Comparison of ENCODE assay signal across 17 cellular contexts in the genomic region with DNA sequence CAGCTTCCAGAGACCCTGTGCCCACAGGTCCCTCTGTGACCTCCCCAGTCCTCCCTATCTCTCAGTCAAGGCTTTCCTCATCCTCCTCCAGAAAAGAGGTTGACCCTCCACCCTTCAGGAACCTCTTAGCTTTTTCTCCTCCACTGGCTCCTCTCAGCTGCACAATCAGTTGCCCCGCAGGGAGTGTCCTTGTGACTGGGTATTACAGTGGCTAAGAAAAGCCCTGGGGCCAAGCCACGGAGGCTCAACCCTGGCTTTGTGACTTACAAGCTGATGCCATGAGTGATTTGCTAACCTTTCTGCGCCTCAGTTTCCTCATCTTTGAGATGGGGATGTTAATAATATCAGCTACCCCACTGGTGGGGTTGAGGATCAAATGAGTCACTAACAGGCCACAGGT.
A peak's percentile ranks its signal among the peaks of the same experiment; 100 is the strongest.
DNase-seq lines count a peak whose midpoint lies in the region; ATAC-seq and TF ChIP-seq lines count a peak whose summit lies in the region.
"Had no signal": no experiment of that assay in that cellular context is flagged by ENCODE, and none has a peak within 500 bp of the region (broad histone marks: within the 10 kb centered on the region; RNA-seq: fewer than 3 reads in every experiment).

No MANE protein-coding gene starts in this region.

- no peak overlapping the region for H3K27ac ChIP-seq in HEK293 (ENCODE audit: extremely low read depth, low read depth, low read length)
- no peak overlapping the region for H3K27ac ChIP-seq in neural progenitor cell
- H3K27ac ChIP-seq: BLaER1 treated with 17β-estradiol and CSF1 and Interleukin-3, amounts not matched to agents 10 nM and 100 nM; GM23248 had no signal

- no peak overlapping the region for H2AFZ ChIP-seq in neural progenitor cell (replicated peaks)
- H2AFZ ChIP-seq: GM23248 had no signal

- H3K4me3 Mint-ChIP-seq in activated T-helper 17 cell treated with anti-CD3 and anti-CD28 coated beads, Interleukin-2, amount 50 U/mL, for 72 hours = no peak overlapping the region
- no peak overlapping the region for H3K4me3 Mint-ChIP-seq in neural progenitor cell
- H3K4me3 Mint-ChIP-seq: CD4-positive, CD25-positive, alpha-beta regulatory T cell had no signal

- CTCF ChIA-PET in HEK293 (lab: Yijun Ruan, JAX) = no interaction called here

- no peaks in the 10 kb centered on the region for H3K9me3 Mint-ChIP-seq in activated T-helper 17 cell treated with anti-CD3 and anti-CD28 coated beads, Interleukin-2, amount 50 U/mL, for 72 hours
- no peaks in the 10 kb centered on the region for H3K9me3 Mint-ChIP-seq in neural progenitor cell
- H3K9me3 Mint-ChIP-seq: CD4-positive, CD25-positive, alpha-beta regulatory T cell had no signal

- H3K27me3 ChIP-seq in neural progenitor cell = no peaks in the 10 kb centered on the region

- H3K4me3 ChIP-seq in HEK293 (ENCODE audit: low read depth, low read length) (no peak overlapping the region), neural progenitor cell (no peak overlapping the region)
- H3K4me3 ChIP-seq: BLaER1 treated with 17β-estradiol and CSF1 and Interleukin-3, amounts not matched to agents 10 nM and 100 nM; GM12878; GM23248 had no signal

- DNase-seq in RPMI7951 (ENCODE audit: low read depth) (peak; percentile 13), neural progenitor cell (ENCODE audit: low spot score) (peak; percentile 47), GM03348 (ENCODE audit: low spot score) (no peak), superior temporal gyrus (ENCODE audit: extremely low spot score) (no peak), LoVo (ENCODE audit: low spot score) (no peak)
- DNase-seq: ACHN; CD4-positive, CD25-positive, alpha-beta regulatory T cell; DMS53; GF-D8; GM23248; H7 had no signal

- no peaks in the 10 kb centered on the region for H3K79me2 ChIP-seq in neural progenitor cell (ENCODE audit: low read depth)

- POLR2A ChIA-PET in HEK293 (lab: Yijun Ruan, JAX) = no interaction called here

- no peak for ATAC-seq in activated T-helper 17 cell treated with anti-CD3 and anti-CD28 coated beads, Interleukin-2, amount 50 U/mL, for 72 hours (replicated peaks)
- ATAC-seq in HG03378 (IDR thresholded peaks at IDR 0.05; ENCODE audit: unreplicated experiment) = no peak
- ATAC-seq: GM12878, HepG2 had no signal

- H3K27ac Mint-ChIP-seq in activated T-helper 17 cell treated with anti-CD3 and anti-CD28 coated beads, Interleukin-2, amount 50 U/mL, for 72 hours = peak overlapping the region; percentile 49
- peak overlapping the region; percentile 42 for H3K27ac Mint-ChIP-seq in neural progenitor cell

- TF ChIP-seq CTCF in HEK293 (tag by site-specific recombination; IDR thresholded peaks at IDR 0.05) (no peak), neural progenitor cell (IDR thresholded peaks at IDR 0.05) (no peak)

- peaks cover 6% of the 10 kb centered on the region for H3K4me1 Mint-ChIP-seq in activated T-helper 17 cell treated with anti-CD3 and anti-CD28 coated beads, Interleukin-2, amount 50 U/mL, for 72 hours
- H3K4me1 Mint-ChIP-seq in neural progenitor cell = peaks cover 52% of the 10 kb centered on the region

- H3F3A ChIP-seq in neural progenitor cell (ENCODE audit: low read depth) = no peaks in the 10 kb centered on the region

- H3K4me2 ChIP-seq in neural progenitor cell = no peak overlapping the region

- H3K9ac ChIP-seq in neural progenitor cell = no peak overlapping the region
- H3K9ac ChIP-seq: BLaER1 treated with 17β-estradiol and CSF1 and Interleukin-3, amounts not matched to agents 10 nM and 100 nM; GM23248 had no signal

- H3K36me3 ChIP-seq in HEK293 (ENCODE audit: control insufficient read depth in 2 of 2, insufficient read depth in 1 of 2, low read length in 2 of 2) (no peaks in the 10 kb centered on the region), neural progenitor cell (no peaks in the 10 kb centered on the region)
- H3K36me3 ChIP-seq: BLaER1 treated with 17β-estradiol and CSF1 and Interleukin-3, amounts not matched to agents 10 nM and 100 nM had no signal

- H4K20me1 ChIP-seq in neural progenitor cell (ENCODE audit: low read depth) = no peaks in the 10 kb centered on the region

- no peaks in the 10 kb centered on the region for H3K9me3 ChIP-seq in HEK293 (ENCODE audit: control insufficient read depth, insufficient read depth, low read depth, low read length)
- H3K9me3 ChIP-seq in neural progenitor cell (ENCODE audit: low read depth) = no peaks in the 10 kb centered on the region
- H3K9me3 ChIP-seq: BLaER1 treated with 17β-estradiol and CSF1 and Interleukin-3, amounts not matched to agents 10 nM and 100 nM had no signal

- H3K27me3 Mint-ChIP-seq in activated T-helper 17 cell treated with anti-CD3 and anti-CD28 coated beads, Interleukin-2, amount 50 U/mL, for 72 hours = no peaks in the 10 kb centered on the region
- peaks cover 5% of the 10 kb centered on the region for H3K27me3 Mint-ChIP-seq in neural progenitor cell (ENCODE audit: insufficient read depth, low read depth)

- H3K4me1 ChIP-seq in HEK293 (ENCODE audit: control insufficient read depth, insufficient read depth, low read length) (no peaks in the 10 kb centered on the region), neural progenitor cell (peaks cover 10% of the 10 kb centered on the region)

- no peaks in the 10 kb centered on the region for H3K36me3 Mint-ChIP-seq in activated T-helper 17 cell treated with anti-CD3 and anti-CD28 coated beads, Interleukin-2, amount 50 U/mL, for 72 hours (ENCODE audit: low read depth)
- H3K36me3 Mint-ChIP-seq in neural progenitor cell = no peaks in the 10 kb centered on the region
- H3K36me3 Mint-ChIP-seq: CD4-positive, CD25-positive, alpha-beta regulatory T cell had no signal

TF ChIP-seq in HEK293, 187 proteins besides CTCF, POLR2A, EP300 and RAD21:
- peak; percentile 28; the same call in 1 of the 2 replicates for TF ChIP-seq ZIC2 (tag by site-specific recombination; IDR thresholded peaks at IDR 0.05)
- TF ChIP-seq, protein P1, sequence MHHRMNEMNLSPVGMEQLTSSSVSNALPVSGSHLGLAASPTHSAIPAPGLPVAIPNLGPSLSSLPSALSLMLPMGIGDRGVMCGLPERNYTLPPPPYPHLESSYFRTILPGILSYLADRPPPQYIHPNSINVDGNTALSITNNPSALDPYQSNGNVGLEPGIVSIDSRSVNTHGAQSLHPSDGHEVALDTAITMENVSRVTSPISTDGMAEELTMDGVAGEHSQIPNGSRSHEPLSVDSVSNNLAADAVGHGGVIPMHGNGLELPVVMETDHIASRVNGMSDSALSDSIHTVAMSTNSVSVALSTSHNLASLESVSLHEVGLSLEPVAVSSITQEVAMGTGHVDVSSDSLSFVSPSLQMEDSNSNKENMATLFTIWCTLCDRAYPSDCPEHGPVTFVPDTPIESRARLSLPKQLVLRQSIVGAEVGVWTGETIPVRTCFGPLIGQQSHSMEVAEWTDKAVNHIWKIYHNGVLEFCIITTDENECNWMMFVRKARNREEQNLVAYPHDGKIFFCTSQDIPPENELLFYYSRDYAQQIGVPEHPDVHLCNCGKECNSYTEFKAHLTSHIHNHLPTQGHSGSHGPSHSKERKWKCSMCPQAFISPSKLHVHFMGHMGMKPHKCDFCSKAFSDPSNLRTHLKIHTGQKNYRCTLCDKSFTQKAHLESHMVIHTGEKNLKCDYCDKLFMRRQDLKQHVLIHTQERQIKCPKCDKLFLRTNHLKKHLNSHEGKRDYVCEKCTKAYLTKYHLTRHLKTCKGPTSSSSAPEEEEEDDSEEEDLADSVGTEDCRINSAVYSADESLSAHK (tag by site-specific recombination; IDR thresholded peaks at IDR 0.05) = no peak

Comparison
In these comparisons a context has a peak if more than half of its experiments do, and no peak if none do; other contexts are left out.
1. DNase-seq: peak in RPMI7951 (single experiment) and neural progenitor cell (single experiment); none in GM03348 (single experiment), superior temporal gyrus (single experiment) and LoVo (single experiment).